In the genomic region with DNA sequence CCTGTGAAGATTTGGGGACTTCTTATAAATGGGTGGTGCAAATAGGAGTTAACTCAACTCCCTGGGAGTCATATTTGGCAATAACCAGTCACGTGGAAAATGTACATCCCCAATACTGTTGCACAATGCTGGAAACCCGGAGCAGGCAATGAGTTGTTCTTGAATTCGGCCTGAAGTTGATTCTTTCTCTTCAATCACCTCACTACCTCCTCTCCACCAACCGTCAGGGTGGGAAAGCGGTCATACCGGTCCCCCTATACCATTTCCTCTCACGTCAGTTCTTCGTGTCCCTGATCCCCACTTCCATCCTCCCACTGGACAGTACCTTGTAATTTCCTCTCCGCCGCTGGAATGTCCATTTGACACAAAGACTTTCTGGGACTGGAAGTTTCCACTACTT, we compare ENCODE assay signal across 13 cellular contexts. TPM values are rescaled to one million over a fixed set of nuclear protein-coding genes. Genes with fewer than 3 reads are reported as not detected.
DNase-seq lines count a peak whose midpoint lies in the region; ATAC-seq and TF ChIP-seq lines count a peak whose summit lies in the region.
"Had no signal": no experiment of that assay in that cellular context is flagged by ENCODE, and none has a peak within 500 bp of the region (broad histone marks: within the 10 kb centered on the region; RNA-seq: fewer than 3 reads in every experiment).

No MANE protein-coding gene starts in this region.

- H3K9me3 Mint-ChIP-seq in activated CD4-positive, alpha-beta T cell treated with anti-CD3 and anti-CD28 coated beads, Interleukin-2, amount 10 ng/mL, durations not matched to agents 7 days and 5 days: peaks cover 7% of the 10 kb centered on the region
- no peaks in the 10 kb centered on the region for H3K9me3 Mint-ChIP-seq in activated T-helper 1 cell treated with anti-CD3 and anti-CD28 coated beads, Interleukin-12 subunit alpha, Interleukin-12 subunit beta, Interleukin-2, Interleukin-4 antibody, amounts not matched to agents 30 ng/mL and 10 ng/mL and 1 ng/mL, durations not matched to agents 14 hours and 24 hours and 36 hours

- TF ChIP-seq CTCF in fibroblast of mammary gland (conservative IDR thresholded peaks at IDR 0.05; ENCODE audit: control insufficient read depth, insufficient read depth, low read depth, low read length) (no peak), OCI-LY7 (conservative IDR thresholded peaks at IDR 0.05; ENCODE audit: low read length) (no peak), omental fat pad (IDR thresholded peaks at IDR 0.05) (no peak)

- no peak overlapping the region for H2AFZ ChIP-seq in OCI-LY7 (ENCODE audit: low read length)

- H3K27ac ChIP-seq in subcutaneous abdominal adipose tissue (ENCODE audit: low read depth, low read length) (peak overlapping the region; percentile 92), OCI-LY7 (ENCODE audit: low read depth, low read length, poor library complexity, severe bottlenecking) (no peak overlapping the region)
- H3K27ac ChIP-seq: A549 had no signal

- H3K27me3 ChIP-seq in subcutaneous abdominal adipose tissue (ENCODE audit: control insufficient read depth in 5 of 5, insufficient read depth in 4 of 5, low read length in 5 of 5): peaks cover 0 to 7% (median 0%) of the 10 kb centered on the region in 5 donors

- intact Hi-C loops in activated T-helper 1 cell treated with anti-CD3 and anti-CD28 coated beads, Interleukin-12 subunit alpha, Interleukin-12 subunit beta, Interleukin-2, Interleukin-4 antibody, amounts not matched to agents 30 ng/mL and 10 ng/mL and 1 ng/mL, durations not matched to agents 14 hours and 24 hours and 36 hours (cut with micrococcal nuclease): no loop called here
- intact Hi-C loops in OCI-LY7 (cut with micrococcal nuclease; ENCODE audit: unreplicated experiment): no loop called here

- DNase-seq in activated CD4-positive, alpha-beta T cell treated with anti-CD3 and anti-CD28 coated beads, Interleukin-2, amount 10 ng/mL, durations not matched to agents 7 days and 5 days: no peak
- DNase-seq in activated CD4-positive, alpha-beta T cell treated with anti-CD3 and anti-CD28 coated beads for 1 hour: no peak
- DNase-seq in activated T-helper 1 cell treated with anti-CD3 and anti-CD28 coated beads, Interleukin-12 subunit alpha, Interleukin-12 subunit beta, Interleukin-2, Interleukin-4 antibody, amounts not matched to agents 30 ng/mL and 10 ng/mL and 1 ng/mL, durations not matched to agents 14 hours and 24 hours and 36 hours (ENCODE audit: low spot score): no peak
- peak; percentile 16 for DNase-seq in fibroblast of mammary gland (ENCODE audit: low read depth)
- DNase-seq in OCI-LY7 (ENCODE audit: low spot score): no peak
- no peak for DNase-seq in omental fat pad (ENCODE audit: low spot score)
- DNase-seq: DMS53, glutamatergic neuron, NCI-H187 had no signal

- peaks cover 75% of the 10 kb centered on the region for H3K36me3 Mint-ChIP-seq in activated CD4-positive, alpha-beta T cell treated with anti-CD3 and anti-CD28 coated beads, Interleukin-2, amount 10 ng/mL, durations not matched to agents 7 days and 5 days (ENCODE audit: low read depth)
- H3K36me3 Mint-ChIP-seq in activated T-helper 1 cell treated with anti-CD3 and anti-CD28 coated beads, Interleukin-12 subunit alpha, Interleukin-12 subunit beta, Interleukin-2, Interleukin-4 antibody, amounts not matched to agents 30 ng/mL and 10 ng/mL and 1 ng/mL, durations not matched to agents 14 hours and 24 hours and 36 hours (ENCODE audit: low read depth): peaks cover 62% of the 10 kb centered on the region

- H3K9me2 ChIP-seq in OCI-LY7 (ENCODE audit: insufficient read depth, low read length): no peaks in the 10 kb centered on the region

- no peak for ATAC-seq in GM19023 (IDR thresholded peaks at IDR 0.05; ENCODE audit: unreplicated experiment)
- ATAC-seq in omental fat pad (ENCODE audit: low FRiP score): no peak
- ATAC-seq: A549, sciatic nerve had no signal

- no peak overlapping the region for H3K4me2 ChIP-seq in OCI-LY7 (ENCODE audit: low read length)
- H3K4me2 ChIP-seq: A549 had no signal

- H4K20me1 ChIP-seq in OCI-LY7 (ENCODE audit: insufficient read depth, low read length): no peaks in the 10 kb centered on the region

- peak overlapping the region; percentile 85 for H3K27ac Mint-ChIP-seq in activated CD4-positive, alpha-beta T cell treated with anti-CD3 and anti-CD28 coated beads, Interleukin-2, amount 10 ng/mL, durations not matched to agents 7 days and 5 days
- H3K27ac Mint-ChIP-seq in activated T-helper 1 cell treated with anti-CD3 and anti-CD28 coated beads, Interleukin-12 subunit alpha, Interleukin-12 subunit beta, Interleukin-2, Interleukin-4 antibody, amounts not matched to agents 30 ng/mL and 10 ng/mL and 1 ng/mL, durations not matched to agents 14 hours and 24 hours and 36 hours: peak overlapping the region; percentile 89

- no TSS peak for BruUV-seq in OCI-LY7 (replicated peaks; lab: Mats Ljungman, UMichigan)

- H3K4me3 ChIP-seq in fibroblast of mammary gland (ENCODE audit: control insufficient read depth, low read depth, low read length) (no peak overlapping the region), subcutaneous abdominal adipose tissue (ENCODE audit: low read depth in 1 of 5, low read length in 5 of 5) (peak overlapping the region in 4 of 5 donors; percentile 23 to 91 (median 79)), OCI-LY7 (ENCODE audit: low read depth, low read length, poor library complexity, severe bottlenecking) (no peak overlapping the region)
- H3K4me3 ChIP-seq: A549 had no signal

- no peaks in the 10 kb centered on the region for H3K79me2 ChIP-seq in OCI-LY7 (ENCODE audit: insufficient read depth, low read depth, low read length)

- H3K36me3 ChIP-seq in subcutaneous abdominal adipose tissue (ENCODE audit: control insufficient read depth in 5 of 5, insufficient read depth in 5 of 5, low read length in 5 of 5) (peaks cover 0 to 34% (median 31%) of the 10 kb centered on the region in 5 donors), OCI-LY7 (ENCODE audit: insufficient read depth, low read length) (no peaks in the 10 kb centered on the region)

- H3K9ac ChIP-seq in subcutaneous abdominal adipose tissue (ENCODE audit: low read length in 5 of 5): peak overlapping the region in 2 of 5 donors; percentile 85 to 93

- peaks cover 0 to 2% (median 0%) of the 10 kb centered on the region in 5 donors for H3K9me3 ChIP-seq in subcutaneous abdominal adipose tissue (ENCODE audit: control insufficient read depth in 5 of 5, low read length in 5 of 5)
- no peaks in the 10 kb centered on the region for H3K9me3 ChIP-seq in OCI-LY7 (ENCODE audit: low read length)
- H3K9me3 ChIP-seq: A549 had no signal

- peaks cover 74% of the 10 kb centered on the region for H3K4me1 Mint-ChIP-seq in activated CD4-positive, alpha-beta T cell treated with anti-CD3 and anti-CD28 coated beads, Interleukin-2, amount 10 ng/mL, durations not matched to agents 7 days and 5 days
- peaks cover 88% of the 10 kb centered on the region for H3K4me1 Mint-ChIP-seq in activated T-helper 1 cell treated with anti-CD3 and anti-CD28 coated beads, Interleukin-12 subunit alpha, Interleukin-12 subunit beta, Interleukin-2, Interleukin-4 antibody, amounts not matched to agents 30 ng/mL and 10 ng/mL and 1 ng/mL, durations not matched to agents 14 hours and 24 hours and 36 hours (ENCODE audit: low read depth)

- CTCF ChIA-PET in activated CD4-positive, alpha-beta T cell treated with anti-CD3 and anti-CD28 coated beads, Interleukin-2, amount 10 ng/mL, durations not matched to agents 7 days and 5 days (lab: Charles Lee): interaction anchor here (1.5 kb wide), 1 partner anchor 15 kb away, joined by 5 read pairs; no protein-coding TSS in a partner anchor
- CTCF ChIA-PET in OCI-LY7 (lab: Charles Lee; ENCODE audit: unreplicated experiment): no interaction called here

- peak overlapping the region; percentile 85 for H3K4me3 Mint-ChIP-seq in activated CD4-positive, alpha-beta T cell treated with anti-CD3 and anti-CD28 coated beads, Interleukin-2, amount 10 ng/mL, durations not matched to agents 7 days and 5 days
- peak overlapping the region; percentile 97 for H3K4me3 Mint-ChIP-seq in activated T-helper 1 cell treated with anti-CD3 and anti-CD28 coated beads, Interleukin-12 subunit alpha, Interleukin-12 subunit beta, Interleukin-2, Interleukin-4 antibody, amounts not matched to agents 30 ng/mL and 10 ng/mL and 1 ng/mL, durations not matched to agents 14 hours and 24 hours and 36 hours

- no peaks in the 10 kb centered on the region for H3K27me3 Mint-ChIP-seq in activated CD4-positive, alpha-beta T cell treated with anti-CD3 and anti-CD28 coated beads, Interleukin-2, amount 10 ng/mL, durations not matched to agents 7 days and 5 days
- H3K27me3 Mint-ChIP-seq in activated T-helper 1 cell treated with anti-CD3 and anti-CD28 coated beads, Interleukin-12 subunit alpha, Interleukin-12 subunit beta, Interleukin-2, Interleukin-4 antibody, amounts not matched to agents 30 ng/mL and 10 ng/mL and 1 ng/mL, durations not matched to agents 14 hours and 24 hours and 36 hours (ENCODE audit: insufficient read depth): no peaks in the 10 kb centered on the region

- peaks cover 0 to 56% (median 13%) of the 10 kb centered on the region in 5 donors for H3K4me1 ChIP-seq in subcutaneous abdominal adipose tissue (ENCODE audit: control insufficient read depth in 5 of 5, insufficient read depth in 5 of 5, low read length in 5 of 5)
- no peaks in the 10 kb centered on the region for H3K4me1 ChIP-seq in OCI-LY7 (ENCODE audit: insufficient read depth, low read length, poor library complexity, severe bottlenecking)
- H3K4me1 ChIP-seq: A549 had no signal

- POLR2A ChIA-PET in activated CD4-positive, alpha-beta T cell treated with anti-CD3 and anti-CD28 coated beads, Interleukin-2, amount 10 ng/mL, durations not matched to agents 7 days and 5 days (lab: Charles Lee): no interaction called here
- POLR2A ChIA-PET in OCI-LY7 (lab: Charles Lee): no interaction called here

RNA-seq across cellular contexts. Expression of a gene that starts 2.8 kb away (rescaled TPM):
- 100 to 1,000 TPM; 111 to 149 TPM for total RNA-seq in activated CD4-positive, alpha-beta T cell treated with anti-CD3 and anti-CD28 coated beads, Interleukin-2, amount 10 ng/mL, durations not matched to agents 7 days and 5 days
- total RNA-seq in activated T-helper 1 cell treated with anti-CD3 and anti-CD28 coated beads, Interleukin-12 subunit alpha, Interleukin-12 subunit beta, Interleukin-2, Interleukin-4 antibody, amounts not matched to agents 30 ng/mL and 10 ng/mL and 1 ng/mL, durations not matched to agents 14 hours and 24 hours and 36 hours: 53.8 and 59.7 TPM in 2 replicates
- total RNA-seq in OCI-LY7 (2014; rRNA removed; shearing (Covaris generic)): not detected in 2 replicates
- total RNA-seq in OCI-LY7 (2022) (not detected in 2 replicates), omental fat pad (100 to 1,000 TPM in 1 of 4 donors, 10 to 100 TPM in 3; 17.0 to 146 (median 56.9) TPM)

RNA-seq across cellular contexts. Expression of a gene that starts 23.6 kb away (rescaled TPM):
- 10 to 100 TPM; 18.1 to 19.6 TPM for total RNA-seq in activated CD4-positive, alpha-beta T cell treated with anti-CD3 and anti-CD28 coated beads, Interleukin-2, amount 10 ng/mL, durations not matched to agents 7 days and 5 days
- total RNA-seq in activated T-helper 1 cell treated with anti-CD3 and anti-CD28 coated beads, Interleukin-12 subunit alpha, Interleukin-12 subunit beta, Interleukin-2, Interleukin-4 antibody, amounts not matched to agents 30 ng/mL and 10 ng/mL and 1 ng/mL, durations not matched to agents 14 hours and 24 hours and 36 hours: 4.6 and 4.9 TPM in 2 replicates
- not detected in 2 replicates for total RNA-seq in OCI-LY7 (2014; rRNA removed; shearing (Covaris generic))
- total RNA-seq in OCI-LY7 (2022): not detected in 2 replicates
- 10 to 100 TPM in 2 of 4 donors, 1 to 10 TPM in 2; 2.1 to 32.2 (median 9.0) TPM for total RNA-seq in omental fat pad

RNA-seq across cellular contexts. Expression of a gene that starts 54.5 kb away (rescaled TPM):
- total RNA-seq in activated CD4-positive, alpha-beta T cell treated with anti-CD3 and anti-CD28 coated beads, Interleukin-2, amount 10 ng/mL, durations not matched to agents 7 days and 5 days: 100 to 1,000 TPM in 1 of 2 experiments, 10 to 100 TPM in 1; 97.7 to 102 TPM
- total RNA-seq in activated T-helper 1 cell treated with anti-CD3 and anti-CD28 coated beads, Interleukin-12 subunit alpha, Interleukin-12 subunit beta, Interleukin-2, Interleukin-4 antibody, amounts not matched to agents 30 ng/mL and 10 ng/mL and 1 ng/mL, durations not matched to agents 14 hours and 24 hours and 36 hours: 24.7 and 29.7 TPM in 2 replicates
- total RNA-seq in OCI-LY7 (2014; rRNA removed; shearing (Covaris generic)): 0.41 TPM in 1 of 2 replicates, not detected in the other
- total RNA-seq in OCI-LY7 (2022) (0.79 TPM in 1 of 2 replicates, not detected in the other), omental fat pad (10 to 100 TPM; 10.1 to 44.0 (median 12.8) TPM)

Comparison
In these comparisons a context has a peak if more than half of its experiments do, and no peak if none do; other contexts are left out.
1. H3K4me3 ChIP-seq: peak in subcutaneous abdominal adipose tissue (4 of 5); none in fibroblast of mammary gland (single experiment) and OCI-LY7 (single experiment).
2. RNA of a gene that starts 2.8 kb away (total RNA-seq): 111 to 149 TPM in activated CD4-positive, alpha-beta T cell treated with anti-CD3 and anti-CD28 coated beads, Interleukin-2, amount 10 ng/mL, durations not matched to agents 7 days and 5 days, 17.0 to 146 TPM in omental fat pad and 53.8 to 59.7 TPM in activated T-helper 1 cell treated with anti-CD3 and anti-CD28 coated beads, Interleukin-12 subunit alpha, Interleukin-12 subunit beta, Interleukin-2, Interleukin-4 antibody, amounts not matched to agents 30 ng/mL and 10 ng/mL and 1 ng/mL, durations not matched to agents 14 hours and 24 hours and 36 hours; not detected in OCI-LY7; every median in the first group is over 10 times any median in the second.
3. RNA of a gene that starts 54.5 kb away (total RNA-seq): 97.7 to 102 TPM in activated CD4-positive, alpha-beta T cell treated with anti-CD3 and anti-CD28 coated beads, Interleukin-2, amount 10 ng/mL, durations not matched to agents 7 days and 5 days, 24.7 to 29.7 TPM in activated T-helper 1 cell treated with anti-CD3 and anti-CD28 coated beads, Interleukin-12 subunit alpha, Interleukin-12 subunit beta, Interleukin-2, Interleukin-4 antibody, amounts not matched to agents 30 ng/mL and 10 ng/mL and 1 ng/mL, durations not matched to agents 14 hours and 24 hours and 36 hours and 10.1 to 44.0 TPM in omental fat pad; 0.41 to 0.79 TPM in OCI-LY7; every median in the first group is over 4 times any median in the second.